Comparison of ENCODE assay signal across 9 cellular contexts in the genomic region with DNA sequence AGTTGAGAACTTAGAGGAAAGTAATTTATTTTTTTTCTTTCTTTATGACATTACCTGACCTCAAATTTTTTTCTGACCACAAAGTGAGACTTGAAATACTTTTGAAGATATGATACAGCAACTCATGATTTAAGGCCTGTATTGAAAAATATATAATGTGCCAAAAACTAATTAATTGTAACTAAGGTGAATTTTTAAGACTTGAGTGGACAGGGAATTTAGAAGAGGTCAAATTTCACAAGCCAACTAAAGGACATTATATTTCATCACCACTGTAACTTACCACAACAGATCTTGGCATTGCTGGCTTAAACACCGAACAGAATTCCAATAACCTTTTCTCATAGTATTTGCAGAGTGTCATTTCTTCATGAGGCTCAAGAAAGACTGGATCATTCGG. TPM values are rescaled to one million over a fixed set of nuclear protein-coding genes. Genes with fewer than 3 reads are reported as not detected.
A peak's percentile ranks its signal among the peaks of the same experiment; 100 is the strongest.
DNase-seq lines count a peak whose midpoint lies in the region; ATAC-seq and TF ChIP-seq lines count a peak whose summit lies in the region.
"Had no signal": no experiment of that assay in that cellular context is flagged by ENCODE, and none has a peak within 500 bp of the region (broad histone marks: within the 10 kb centered on the region; RNA-seq: fewer than 3 reads in every experiment).

No MANE protein-coding gene starts in this region.

- peaks cover 7 to 62% (median 23%) of the 10 kb centered on the region in 3 donors for H3K36me3 Mint-ChIP-seq in CD8-positive, alpha-beta memory T cell
- H3K36me3 Mint-ChIP-seq in natural killer cell treated with Interleukin-12 subunit alpha and Interleukin-12 subunit beta and Interleukin-15 and Interleukin-18, amount 100 ng/mL, for 72 hours = peaks cover 43% of the 10 kb centered on the region

- H3K4me1 Mint-ChIP-seq in CD8-positive, alpha-beta memory T cell = peaks cover 63 to 76% (median 71%) of the 10 kb centered on the region in 3 donors
- H3K4me1 Mint-ChIP-seq in natural killer cell treated with Interleukin-12 subunit alpha and Interleukin-12 subunit beta and Interleukin-15 and Interleukin-18, amount 100 ng/mL, for 72 hours (ENCODE audit: low read depth in 2 of 2) = peaks cover 45 to 59% of the 10 kb centered on the region in 2 donors

- dilution Hi-C loops in mammary epithelial cell (cut with HindIII; ENCODE audit: low sequenced_read_pairs) = no loop called here

- H3K27ac Mint-ChIP-seq in CD8-positive, alpha-beta memory T cell = peak overlapping the region; percentile 66 to 99 (median 96)
- H3K27ac Mint-ChIP-seq in natural killer cell treated with Interleukin-12 subunit alpha and Interleukin-12 subunit beta and Interleukin-15 and Interleukin-18, amount 100 ng/mL, for 72 hours = peak overlapping the region; percentile 97 to 98

- TF ChIP-seq CTCF in LNCaP clone FGC (IDR thresholded peaks at IDR 0.05; ENCODE audit: control insufficient read depth, extremely low read depth, insufficient read depth) = no peak
- no peak for TF ChIP-seq CTCF in mammary epithelial cell (conservative IDR thresholded peaks at IDR 0.05 in 1 of 2, IDR thresholded peaks at IDR 0.05 in 1 of 2; ENCODE audit: extremely low read depth in 1 of 2, insufficient read depth in 1 of 2, low read depth in 1 of 2, low read length in 2 of 2)

- POLR2A ChIA-PET in CD8-positive, alpha-beta memory T cell (lab: Charles Lee) = no interaction called here

- H2AFZ ChIP-seq in mammary epithelial cell (ENCODE audit: low read depth, low read length) = no peak overlapping the region

- CTCF ChIA-PET in CD8-positive, alpha-beta memory T cell (lab: Charles Lee) = interaction anchor here (2.1 kb wide), 1 partner anchor 10 kb away, joined by 6 read pairs; no protein-coding TSS in a partner anchor
- CTCF ChIA-PET in mammary epithelial cell (lab: Charles Lee; ENCODE audit: low non-redundant PET) = interaction anchor here (0.6 to 0.7 kb wide), 2 partner anchors 311 to 370 kb away, joined by 3 read pairs; no protein-coding TSS in a partner anchor

- peaks cover 22% of the 10 kb centered on the region for H3K36me3 ChIP-seq in CD8-positive, alpha-beta memory T cell (ENCODE audit: insufficient read depth, low read length)
- peaks cover 7% of the 10 kb centered on the region for H3K36me3 ChIP-seq in mammary epithelial cell (ENCODE audit: insufficient read depth, low read length)

- DNase-seq in CD8-positive, alpha-beta memory T cell = no peak
- DNase-seq in LNCaP clone FGC (ENCODE audit: low read depth) (no peak), mammary epithelial cell (peak; percentile 40), cerebellar nuclear complex (lab: John Stamatoyannopoulos, UW) (no peak), COR-L47 (lab: John Stamatoyannopoulos, UW) (no peak), NCI-H524 treated with DMSO at 0.1 percent for 48 hours (lab: John Stamatoyannopoulos, UW) (no peak)
- no peak for DNase-seq in natural killer cell treated with Interleukin-12 subunit alpha and Interleukin-12 subunit beta and Interleukin-15 and Interleukin-18, amount 100 ng/mL, for 72 hours (ENCODE audit: low spot score)
- DNase-seq: heart right ventricle had no signal

- peak overlapping the region; percentile 75 to 98 (median 90) for H3K4me3 Mint-ChIP-seq in CD8-positive, alpha-beta memory T cell
- H3K4me3 Mint-ChIP-seq in natural killer cell treated with Interleukin-12 subunit alpha and Interleukin-12 subunit beta and Interleukin-15 and Interleukin-18, amount 100 ng/mL, for 72 hours = peak overlapping the region; percentile 82

- H4K20me1 ChIP-seq in mammary epithelial cell (ENCODE audit: insufficient read depth, low read length) = no peaks in the 10 kb centered on the region

- intact Hi-C loops in mammary epithelial cell (cut with micrococcal nuclease) = loop anchor here (5.0 kb wide), 1 partner anchor 336 kb away; no protein-coding TSS in a partner anchor

- in situ Hi-C loops in mammary epithelial cell (cut with MboI; ENCODE audit: low sequenced_read_pairs in 2 of 2) = loop anchor here in 1 of 2 donors (25.0 kb wide), 1 partner anchor 351 kb away; no protein-coding TSS in a partner anchor

- peaks cover 64% of the 10 kb centered on the region for H3K79me2 ChIP-seq in mammary epithelial cell (ENCODE audit: insufficient read depth, low read length)

- BruUV-seq in mammary epithelial cell (replicated peaks; lab: Mats Ljungman, UMichigan) = no TSS peak

- 38% methylated on average over 2 of the region's 2 CpGs for WGBS in mammary epithelial cell (ENCODE audit: low coverage, missing lambda C conversion rate)

- no peaks in the 10 kb centered on the region for H3K9me3 Mint-ChIP-seq in CD8-positive, alpha-beta memory T cell
- no peaks in the 10 kb centered on the region for H3K9me3 Mint-ChIP-seq in natural killer cell treated with Interleukin-12 subunit alpha and Interleukin-12 subunit beta and Interleukin-15 and Interleukin-18, amount 100 ng/mL, for 72 hours

- H3K4me2 ChIP-seq in mammary epithelial cell (ENCODE audit: insufficient read depth, low read depth, low read length) = peak overlapping the region; percentile 79

- no peak overlapping the region for H3K4me3 ChIP-seq in CD8-positive, alpha-beta memory T cell (ENCODE audit: low read length)
- peak overlapping the region; percentile 83 for H3K4me3 ChIP-seq in LNCaP clone FGC (ENCODE audit: low read depth, low read length)
- peak overlapping the region; percentile 72 to 96 (median 88) for H3K4me3 ChIP-seq in mammary epithelial cell (replicated peaks in 1 of 3; ENCODE audit: insufficient read depth in 1 of 3, low read depth in 2 of 3, low read length in 3 of 3)

- peak overlapping the region; percentile 100 for H3K27ac ChIP-seq in CD8-positive, alpha-beta memory T cell (ENCODE audit: low read depth, low read length)
- peak overlapping the region; percentile 91 for H3K27ac ChIP-seq in mammary epithelial cell (ENCODE audit: insufficient read depth, low read depth, low read length)

- no peak overlapping the region for H3K9ac ChIP-seq in mammary epithelial cell (ENCODE audit: insufficient read depth, low read length)

- H3K27me3 Mint-ChIP-seq in CD8-positive, alpha-beta memory T cell = peaks cover 0 to 2% of the 10 kb centered on the region in 2 donors
- peaks cover 5 to 6% of the 10 kb centered on the region in 2 donors for H3K27me3 Mint-ChIP-seq in natural killer cell treated with Interleukin-12 subunit alpha and Interleukin-12 subunit beta and Interleukin-15 and Interleukin-18, amount 100 ng/mL, for 72 hours

- H3K9me3 ChIP-seq in CD8-positive, alpha-beta memory T cell (ENCODE audit: low read length) = no peaks in the 10 kb centered on the region
- H3K9me3 ChIP-seq in mammary epithelial cell (replicated peaks; ENCODE audit: insufficient read depth, low read length) = no peaks in the 10 kb centered on the region
- H3K9me3 ChIP-seq: heart right ventricle had no signal

- peaks cover 44% of the 10 kb centered on the region for H3K4me1 ChIP-seq in CD8-positive, alpha-beta memory T cell (ENCODE audit: insufficient read depth, low read length)
- H3K4me1 ChIP-seq in mammary epithelial cell (ENCODE audit: insufficient read depth, low read length) = peaks cover 10% of the 10 kb centered on the region

- H3K27me3 ChIP-seq in CD8-positive, alpha-beta memory T cell (ENCODE audit: insufficient read depth, low read length, poor library complexity, severe bottlenecking) = no peaks in the 10 kb centered on the region
- no peaks in the 10 kb centered on the region for H3K27me3 ChIP-seq in mammary epithelial cell (ENCODE audit: insufficient read depth, low read length)
- H3K27me3 ChIP-seq: heart right ventricle had no signal

- ATAC-seq in natural killer cell treated with Interleukin-12 subunit alpha and Interleukin-12 subunit beta and Interleukin-15 and Interleukin-18, amount 100 ng/mL, for 72 hours = no peak
- no peak for ATAC-seq in GM19395 (IDR thresholded peaks at IDR 0.05; ENCODE audit: unreplicated experiment)
- ATAC-seq: heart right ventricle had no signal

RNA-seq across cellular contexts. Expression of gene CCNH, which starts 1.8 kb away (rescaled TPM):
- total RNA-seq in CD8-positive, alpha-beta memory T cell = 10 to 100 TPM; 51.4 to 57.5 TPM
- 62.2 TPM for polyA plus RNA-seq in CD8-positive, alpha-beta memory T cell
- 10 to 100 TPM; 47.6 to 76.2 TPM for total RNA-seq in mammary epithelial cell
- 51.1 TPM for polyA plus RNA-seq in mammary epithelial cell
- polyA minus RNA-seq in mammary epithelial cell = 30.1 TPM
- total RNA-seq in natural killer cell treated with Interleukin-12 subunit alpha and Interleukin-12 subunit beta and Interleukin-15 and Interleukin-18, amount 100 ng/mL, for 72 hours = 10 to 100 TPM; 63.2 to 96.9 TPM
